9 cellular contexts compared by ENCODE assay signal in the genomic region with DNA sequence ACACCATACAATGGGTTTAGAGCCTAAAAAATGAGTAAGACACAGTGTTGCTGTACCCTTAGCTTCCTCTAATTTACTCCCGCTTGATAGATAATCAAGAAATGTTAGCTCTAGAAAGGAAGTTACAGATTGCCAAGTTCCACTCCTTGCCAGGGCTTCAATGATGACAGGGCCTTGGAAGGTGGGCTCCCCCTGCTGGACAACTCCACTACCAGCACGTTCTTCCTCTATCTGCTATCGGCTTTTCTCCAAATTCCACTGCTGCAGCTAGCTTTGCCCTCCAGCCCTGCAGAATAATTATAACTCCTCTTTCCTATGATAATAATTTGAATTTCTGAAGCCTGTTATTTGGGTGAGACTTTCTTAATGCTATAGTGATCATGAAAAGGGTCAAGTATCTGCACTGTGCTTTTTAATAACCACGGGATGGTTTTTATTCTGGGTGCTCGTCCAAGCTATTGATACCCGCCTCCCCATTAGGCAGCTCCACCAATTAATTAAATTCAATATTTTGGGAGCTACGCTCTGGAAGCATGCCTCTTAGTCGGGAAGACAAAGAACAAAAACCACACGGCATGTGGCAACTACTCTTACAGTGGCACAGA. TPM values are rescaled to one million over a fixed set of nuclear protein-coding genes. Genes with fewer than 3 reads are reported as not detected.
DNase-seq lines count a peak whose midpoint lies in the region; ATAC-seq and TF ChIP-seq lines count a peak whose summit lies in the region.
"Had no signal": no experiment of that assay in that cellular context is flagged by ENCODE, and none has a peak within 500 bp of the region (broad histone marks: within the 10 kb centered on the region; RNA-seq: fewer than 3 reads in every experiment).

No MANE protein-coding gene starts in this region.

- TF ChIP-seq POLR2A in right lobe of liver (IDR thresholded peaks at IDR 0.05): no peak

- peak; percentile 90 to 97 (median 94) for ATAC-seq in right lobe of liver
- ATAC-seq in HG03159 (IDR thresholded peaks at IDR 0.05; ENCODE audit: unreplicated experiment): no peak

- no peaks in the 10 kb centered on the region for H3K36me3 ChIP-seq in colonic mucosa
- H3K36me3 ChIP-seq in right lobe of liver: no peaks in the 10 kb centered on the region

- intact Hi-C loops in colonic mucosa (cut with DNase I) (no loop called here), right lobe of liver (cut with DNase I) (no loop called here)

- TF ChIP-seq CTCF in colonic mucosa (IDR thresholded peaks at IDR 0.05) (peak; percentile 82), right lobe of liver (IDR thresholded peaks at IDR 0.05) (peak; percentile 70 to 94 (median 94))

- 38% methylated on average over 9 of the region's 9 CpGs for WGBS in right lobe of liver (ENCODE audit: insufficient coverage, low coverage, low lambda C conversion rate, missing lambda C conversion rate)

- no peak overlapping the region for H3K9ac ChIP-seq in colonic mucosa (ENCODE audit: low read depth in 2 of 2, low read length in 2 of 2)

- H3K9me3 ChIP-seq in colonic mucosa (no peaks in the 10 kb centered on the region), right lobe of liver (no peaks in the 10 kb centered on the region)

- DNase-seq in NCI-H748 (lab: John Stamatoyannopoulos, UW; ENCODE audit: unreplicated experiment) (peak; percentile 38), NCI-H748 treated with DMSO at 0.1 percent for 48 hours (lab: John Stamatoyannopoulos, UW) (no peak), NCI-H2029 treated with DMSO at 0.1 percent for 48 hours (lab: John Stamatoyannopoulos, UW) (peak; percentile 18), colonic mucosa (peak; percentile 65), right lobe of liver (peak; percentile 69 to 79 (median 70))
- DNase-seq in activated CD4-positive, alpha-beta T cell treated with anti-CD3 and anti-CD28 coated beads for 24 hours (ENCODE audit: low read depth in 2 of 2): peak; percentile 39 to 52
- DNase-seq in stimulated activated CD8-positive, alpha-beta memory T cell treated with anti-CD3 and anti-CD28 coated beads, Interleukin-12 subunit alpha, Interleukin-12 subunit beta, amount 100 ng/mL, for 1 hour (ENCODE audit: low read depth): peak; percentile 28

- no peak overlapping the region for H3K4me3 ChIP-seq in colonic mucosa
- H3K4me3 ChIP-seq in right lobe of liver: no peak overlapping the region

- H3K4me1 ChIP-seq in colonic mucosa: no peaks in the 10 kb centered on the region
- H3K4me1 ChIP-seq in right lobe of liver: no peaks in the 10 kb centered on the region

- peaks cover 3% of the 10 kb centered on the region for H3K27me3 ChIP-seq in colonic mucosa
- peaks cover 0 to 10% of the 10 kb centered on the region in 2 donors for H3K27me3 ChIP-seq in right lobe of liver

- H3K27ac ChIP-seq in colonic mucosa (no peak overlapping the region), right lobe of liver (no peak overlapping the region)

RNA-seq across cellular contexts. Expression of gene SYN3, which starts 9.0 kb away (rescaled TPM):
- total RNA-seq in colonic mucosa (under 1 TPM in 1 of 2 donors, not detected in 1; 0.72 TPM), right lobe of liver (under 1 TPM in 3 of 6 experiments, not detected in 3; 0.44 to 0.60 (median 0.56) TPM)
- total RNA-seq: mononuclear cell had no signal
